9 cellular contexts compared by ENCODE assay signal in genomic region chr4:151276787-151277557, GRCh38. TPM values are rescaled to one million over a fixed set of nuclear protein-coding genes. Genes with fewer than 3 reads are reported as not detected.
DNase-seq lines count a peak whose midpoint lies in the region; ATAC-seq and TF ChIP-seq lines count a peak whose summit lies in the region.
"Had no signal": no experiment of that assay in that cellular context is flagged by ENCODE, and none has a peak within 500 bp of the region (broad histone marks: within the 10 kb centered on the region; RNA-seq: fewer than 3 reads in every experiment).

A gene with protein sequence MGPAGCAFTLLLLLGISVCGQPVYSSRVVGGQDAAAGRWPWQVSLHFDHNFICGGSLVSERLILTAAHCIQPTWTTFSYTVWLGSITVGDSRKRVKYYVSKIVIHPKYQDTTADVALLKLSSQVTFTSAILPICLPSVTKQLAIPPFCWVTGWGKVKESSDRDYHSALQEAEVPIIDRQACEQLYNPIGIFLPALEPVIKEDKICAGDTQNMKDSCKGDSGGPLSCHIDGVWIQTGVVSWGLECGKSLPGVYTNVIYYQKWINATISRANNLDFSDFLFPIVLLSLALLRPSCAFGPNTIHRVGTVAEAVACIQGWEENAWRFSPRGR (plus strand): TSS chr4:151277161. CDS start chr4:151277173, 12 bp downstream.

- H3K4me1 Mint-ChIP-seq in Calu3 (ENCODE audit: low read depth, unreplicated experiment) = no peaks in the 10 kb centered on the region
- H3K4me1 Mint-ChIP-seq in type B pancreatic cell (ENCODE audit: unreplicated experiment) = no peaks in the 10 kb centered on the region
- H3K4me1 Mint-ChIP-seq: T-cell had no signal

- H3K4me3 Mint-ChIP-seq in Calu3 (ENCODE audit: low read depth, unreplicated experiment) (no peak within 1 kb of the TSS), type B pancreatic cell (no peak within 1 kb of the TSS)
- H3K4me3 Mint-ChIP-seq: T-cell had no signal

- H3K36me3 Mint-ChIP-seq in Calu3 (ENCODE audit: insufficient read depth, unreplicated experiment) (no peaks in the 10 kb centered on the region), type B pancreatic cell (peaks cover 5% of the 10 kb centered on the region)
- H3K36me3 Mint-ChIP-seq: T-cell had no signal

- H3K4me2 ChIP-seq in fibroblast of lung (ENCODE audit: extremely low read depth, insufficient read depth, low read length) (no peak within 1 kb of the TSS), neural cell (ENCODE audit: low read length) (no peak within 1 kb of the TSS)

- H3K9ac ChIP-seq in fibroblast of lung (ENCODE audit: insufficient read depth, low read length) (no peak within 1 kb of the TSS), neural cell (ENCODE audit: low read length) (no peak within 1 kb of the TSS)

- intact Hi-C loops in Calu3 (cut with micrococcal nuclease; ENCODE audit: unreplicated experiment) = loop anchor here (5.0 kb wide), 1 partner anchor 85 kb away; no protein-coding TSS in a partner anchor

- no peaks in the 10 kb centered on the region for H3F3A ChIP-seq in neural cell (ENCODE audit: insufficient read depth, low read length, poor library complexity, severe bottlenecking)

- H2AFZ ChIP-seq in fibroblast of lung (ENCODE audit: low read length) (no peak within 1 kb of the TSS), neural cell (ENCODE audit: low read depth, low read length) (no peak within 1 kb of the TSS)

- no peaks in the 10 kb centered on the region for H3K4me1 ChIP-seq in fibroblast of lung (ENCODE audit: control insufficient read depth, extremely low read depth, insufficient read depth, low read length)

- H4K20me1 ChIP-seq in fibroblast of lung (ENCODE audit: control insufficient read depth, extremely low read depth, insufficient read depth, low read length) = no peaks in the 10 kb centered on the region
- no peaks in the 10 kb centered on the region for H4K20me1 ChIP-seq in neural cell (ENCODE audit: insufficient read depth)

- no peak within 1 kb of the TSS for H3K27ac Mint-ChIP-seq in Calu3 (ENCODE audit: unreplicated experiment)
- H3K27ac Mint-ChIP-seq in type B pancreatic cell = no peak within 1 kb of the TSS
- H3K27ac Mint-ChIP-seq: T-cell had no signal

- peak; percentile 74 for TF ChIP-seq CTCF in Calu3 (IDR thresholded peaks at IDR 0.05; ENCODE audit: unreplicated experiment)
- peak; percentile 75 to 80 for TF ChIP-seq CTCF in fibroblast of lung (conservative IDR thresholded peaks at IDR 0.05 in 1 of 2, IDR thresholded peaks at IDR 0.05 in 1 of 2; ENCODE audit: low read depth in 1 of 2, low read length in 2 of 2)
- no peak for TF ChIP-seq CTCF in neural cell (IDR thresholded peaks at IDR 0.05; ENCODE audit: poor library complexity, severe bottlenecking)
- peak; percentile 79 for TF ChIP-seq CTCF in type B pancreatic cell (conservative IDR thresholded peaks at IDR 0.05)

- H3K9me3 Mint-ChIP-seq in Calu3 (ENCODE audit: low read depth, unreplicated experiment) (no peaks in the 10 kb centered on the region), type B pancreatic cell (no peaks in the 10 kb centered on the region)
- H3K9me3 Mint-ChIP-seq: T-cell had no signal

- DNase-seq in Calu3 = peak; percentile 73
- peak; percentile 6 to 33 for DNase-seq in NCI-H1930 (lab: John Stamatoyannopoulos, UW)
- peak; percentile 69 for DNase-seq in activated CD8-positive, alpha-beta memory T cell treated with anti-CD3 and anti-CD28 coated beads for 24 hours
- DNase-seq in fibroblast of lung (ENCODE audit: low read depth in 2 of 2) = peak; percentile 39 to 48
- DNase-seq in type B pancreatic cell (ENCODE audit: extremely low spot score, unreplicated experiment) = peak; percentile 76

- no peaks in the 10 kb centered on the region for H3K36me3 ChIP-seq in fibroblast of lung (ENCODE audit: control insufficient read depth, insufficient read depth, low read length)
- no peaks in the 10 kb centered on the region for H3K36me3 ChIP-seq in neural cell (ENCODE audit: insufficient read depth, low read length)

- H3K27me3 Mint-ChIP-seq in Calu3 (ENCODE audit: unreplicated experiment) = no peaks in the 10 kb centered on the region
- no peaks in the 10 kb centered on the region for H3K27me3 Mint-ChIP-seq in type B pancreatic cell

- H3K9me3 ChIP-seq in fibroblast of lung (ENCODE audit: control insufficient read depth, insufficient read depth, low read depth, low read length) (no peaks in the 10 kb centered on the region), neural cell (ENCODE audit: low read length) (no peaks in the 10 kb centered on the region)

- H3K27me3 ChIP-seq in fibroblast of lung (ENCODE audit: control insufficient read depth, insufficient read depth, low read length) = no peaks in the 10 kb centered on the region
- no peaks in the 10 kb centered on the region for H3K27me3 ChIP-seq in neural cell (ENCODE audit: insufficient read depth, low read depth, low read length)

- CTCF ChIA-PET in Calu3 (lab: Charles Lee) = interaction anchor here (1.0 to 1.5 kb wide), 3 partner anchors 53 to 86 kb away, joined by 3 read pairs; no protein-coding TSS in a partner anchor

- ATAC-seq in GM21576 (IDR thresholded peaks at IDR 0.05; ENCODE audit: unreplicated experiment) = peak; percentile 78
- ATAC-seq in HG03439 (IDR thresholded peaks at IDR 0.05; ENCODE audit: unreplicated experiment) = no peak
- ATAC-seq: T-cell had no signal

- TF ChIP-seq EP300 in neural cell (conservative IDR thresholded peaks at IDR 0.05; ENCODE audit: poor library complexity, severe bottlenecking) = no peak

- no TSS peak for BruUV-seq in Calu3 (replicated peaks; lab: Mats Ljungman, UMichigan)

- no peaks in the 10 kb centered on the region for H3K9me2 ChIP-seq in neural cell (ENCODE audit: insufficient read depth, low read length)

- H3K4me3 ChIP-seq in fibroblast of lung (replicated peaks in 1 of 4; ENCODE audit: control extremely low read depth in 1 of 4, insufficient read depth in 1 of 4, low read depth in 3 of 4, low read length in 4 of 4) = no peak within 1 kb of the TSS
- no peak within 1 kb of the TSS for H3K4me3 ChIP-seq in neural cell (ENCODE audit: low read length)

- H3K27ac ChIP-seq in fibroblast of lung (ENCODE audit: insufficient read depth, low read length) = no peak within 1 kb of the TSS
- H3K27ac ChIP-seq in neural cell (ENCODE audit: low read length) = no peak within 1 kb of the TSS

- peak; percentile 21 for TF ChIP-seq RAD21 in neural cell (conservative IDR thresholded peaks at IDR 0.05)

- no peaks in the 10 kb centered on the region for H3K79me2 ChIP-seq in fibroblast of lung (ENCODE audit: control insufficient read depth, insufficient read depth, low read length)
- no peaks in the 10 kb centered on the region for H3K79me2 ChIP-seq in neural cell (replicated peaks; ENCODE audit: insufficient read depth, low read length)

TF ChIP-seq in neural cell, 6 proteins besides CTCF, POLR2A, EP300 and RAD21:
- TF ChIP-seq MXI1 (conservative IDR thresholded peaks at IDR 0.05; ENCODE audit: poor library complexity, severe bottlenecking) (no peak), SMC3 (conservative IDR thresholded peaks at IDR 0.05; ENCODE audit: poor library complexity) (peak; percentile 19), POLR2AphosphoS5 (IDR thresholded peaks at IDR 0.05) (no peak), EZH2 (IDR thresholded peaks at IDR 0.05; ENCODE audit: borderline replicate concordance, insufficient read depth, low read length, poor library complexity, severe bottlenecking) (no peak), TAF1 (IDR thresholded peaks at IDR 0.05; ENCODE audit: low read depth) (no peak)
- TF ChIP-seq, protein P1, sequence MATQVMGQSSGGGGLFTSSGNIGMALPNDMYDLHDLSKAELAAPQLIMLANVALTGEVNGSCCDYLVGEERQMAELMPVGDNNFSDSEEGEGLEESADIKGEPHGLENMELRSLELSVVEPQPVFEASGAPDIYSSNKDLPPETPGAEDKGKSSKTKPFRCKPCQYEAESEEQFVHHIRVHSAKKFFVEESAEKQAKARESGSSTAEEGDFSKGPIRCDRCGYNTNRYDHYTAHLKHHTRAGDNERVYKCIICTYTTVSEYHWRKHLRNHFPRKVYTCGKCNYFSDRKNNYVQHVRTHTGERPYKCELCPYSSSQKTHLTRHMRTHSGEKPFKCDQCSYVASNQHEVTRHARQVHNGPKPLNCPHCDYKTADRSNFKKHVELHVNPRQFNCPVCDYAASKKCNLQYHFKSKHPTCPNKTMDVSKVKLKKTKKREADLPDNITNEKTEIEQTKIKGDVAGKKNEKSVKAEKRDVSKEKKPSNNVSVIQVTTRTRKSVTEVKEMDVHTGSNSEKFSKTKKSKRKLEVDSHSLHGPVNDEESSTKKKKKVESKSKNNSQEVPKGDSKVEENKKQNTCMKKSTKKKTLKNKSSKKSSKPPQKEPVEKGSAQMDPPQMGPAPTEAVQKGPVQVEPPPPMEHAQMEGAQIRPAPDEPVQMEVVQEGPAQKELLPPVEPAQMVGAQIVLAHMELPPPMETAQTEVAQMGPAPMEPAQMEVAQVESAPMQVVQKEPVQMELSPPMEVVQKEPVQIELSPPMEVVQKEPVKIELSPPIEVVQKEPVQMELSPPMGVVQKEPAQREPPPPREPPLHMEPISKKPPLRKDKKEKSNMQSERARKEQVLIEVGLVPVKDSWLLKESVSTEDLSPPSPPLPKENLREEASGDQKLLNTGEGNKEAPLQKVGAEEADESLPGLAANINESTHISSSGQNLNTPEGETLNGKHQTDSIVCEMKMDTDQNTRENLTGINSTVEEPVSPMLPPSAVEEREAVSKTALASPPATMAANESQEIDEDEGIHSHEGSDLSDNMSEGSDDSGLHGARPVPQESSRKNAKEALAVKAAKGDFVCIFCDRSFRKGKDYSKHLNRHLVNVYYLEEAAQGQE (IDR thresholded peaks at IDR 0.05; ENCODE audit: borderline replicate concordance) = no peak

RNA-seq across cellular contexts. Expression of the gene that starts here (rescaled TPM):
- total RNA-seq in Calu3 (2022) (not detected in 2 replicates), fibroblast of lung (not detected in 2 replicates), type B pancreatic cell (ENCODE audit: low replicate concordance) (not detected in 2 replicates)
- polyA plus RNA-seq in fibroblast of lung (not detected in 2 replicates), neural cell (not detected in 2 replicates)
- polyA plus RNA-seq in fibroblast of lung (2012) = not detected in 2 replicates
- polyA minus RNA-seq in fibroblast of lung (ENCODE audit: low replicate concordance) (not detected in 2 replicates), neural cell (not detected in 2 replicates)
- total RNA-seq: T-cell had no signal

Comparison
In these comparisons a context has a peak if more than half of its experiments do, and no peak if none do; other contexts are left out.
1. Peak in DNase-seq in Calu3; RNA of the gene not detected or under 1 TPM.
2. Peak in DNase-seq in fibroblast of lung; RNA of the gene not detected or under 1 TPM.
3. Peak in DNase-seq in type B pancreatic cell; RNA of the gene not detected or under 1 TPM.
4. DNase-seq: peak in every context shown above with its lines; median percentile 76 in type B pancreatic cell; 73 in Calu3; 69 in activated CD8-positive, alpha-beta memory T cell treated with anti-CD3 and anti-CD28 coated beads for 24 hours; 44 in fibroblast of lung; 20 in NCI-H1930.